In the genomic region with DNA sequence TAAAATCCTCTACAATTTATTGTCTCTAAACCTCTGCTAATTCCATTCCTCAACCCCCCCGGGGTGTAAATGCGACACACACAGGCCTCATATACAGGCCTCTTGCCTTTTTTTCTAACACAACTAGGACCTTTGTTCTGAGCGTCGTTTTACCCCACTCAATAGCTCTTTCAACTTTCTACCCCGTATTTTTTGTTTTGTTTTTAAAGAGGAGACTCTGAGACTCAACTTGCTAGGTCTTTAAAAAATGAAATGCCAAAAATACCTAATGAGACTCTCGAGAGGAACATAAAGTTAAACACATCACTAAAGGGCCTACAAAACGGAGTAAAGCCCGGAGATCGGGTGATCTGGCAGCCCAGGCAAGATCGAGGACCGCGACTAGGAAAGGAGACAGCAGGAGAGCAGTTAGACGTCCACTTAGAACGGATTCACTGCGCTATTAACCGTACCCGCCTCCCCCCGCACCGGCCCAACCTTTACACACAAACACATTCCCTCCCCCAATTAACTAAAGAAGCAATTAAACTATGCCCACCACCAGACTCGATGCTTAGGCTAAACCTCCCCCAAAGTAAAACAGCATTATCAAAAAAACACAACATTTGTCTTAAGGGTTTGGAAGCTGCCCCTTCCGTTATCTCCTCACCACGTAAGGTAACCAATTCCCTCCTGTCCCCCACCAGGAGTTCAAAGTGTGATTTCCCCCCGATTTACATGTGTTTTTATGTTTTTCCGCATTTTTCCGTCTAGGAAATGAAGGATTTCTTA, we compare ENCODE assay signal across 7 cellular contexts. TPM values are rescaled to one million over a fixed set of nuclear protein-coding genes. Genes with fewer than 3 reads are reported as not detected.
DNase-seq lines count a peak whose midpoint lies in the region; ATAC-seq and TF ChIP-seq lines count a peak whose summit lies in the region.

No MANE protein-coding gene starts in this region.

- DNase-seq in GM23248 (peak; percentile 55), SJCRH30 (no peak), MCF 10A (ENCODE audit: unreplicated experiment) (no peak), NCI-H526 treated with DMSO at 0.1 percent for 48 hours (lab: John Stamatoyannopoulos, UW) (no peak)

- no peaks in the 10 kb centered on the region for H3K9me2 ChIP-seq in GM23248 (ENCODE audit: insufficient read depth)

- H3K9ac ChIP-seq in GM23248 (peak overlapping the region; percentile 95), liver (ENCODE audit: low read depth in 1 of 2, low read length in 2 of 2) (peak overlapping the region; percentile 84 to 93)

- TF ChIP-seq RAD21 in liver (IDR thresholded peaks at IDR 0.05): no peak

- H3K4me1 ChIP-seq in GM23248 (ENCODE audit: insufficient read depth) (peaks cover 7% of the 10 kb centered on the region; the same call in 1 of the 2 replicates), SJCRH30 (no peaks in the 10 kb centered on the region), liver (ENCODE audit: control insufficient read depth in 4 of 4, insufficient read depth in 4 of 4, low read length in 3 of 4) (peaks cover 0 to 26% (median 15%) of the 10 kb centered on the region in 4 donors)

- H3K79me2 ChIP-seq in GM23248 (ENCODE audit: insufficient read depth): peaks cover 80% of the 10 kb centered on the region

- H3K4me3 ChIP-seq in GM23248 (peak overlapping the region; percentile 96), SJCRH30 (peak overlapping the region; percentile 69), liver (ENCODE audit: low read depth in 1 of 3, low read length in 3 of 3) (peak overlapping the region; percentile 85 to 96 (median 87))

- in situ Hi-C loops in GM23248 (cut with MboI): no loop called here

- H3F3A ChIP-seq in GM23248 (ENCODE audit: insufficient read depth): peaks cover 21% of the 10 kb centered on the region

- no peak for ATAC-seq in HG02763 (IDR thresholded peaks at IDR 0.05; ENCODE audit: unreplicated experiment)

- H3K4me1 Mint-ChIP-seq in MCF 10A (ENCODE audit: insufficient read depth, unreplicated experiment): peaks cover 19% of the 10 kb centered on the region
- peaks cover 59% of the 10 kb centered on the region for H3K4me1 Mint-ChIP-seq in stimulated activated naive CD8-positive, alpha-beta T cell treated with anti-CD3 and anti-CD28 coated beads, Interleukin-15, Interleukin-2, amounts not matched to agents 100 ng/mL and 50 ng/mL, for 24 hours (ENCODE audit: low read depth)

- H3K27ac ChIP-seq in GM23248 (peak overlapping the region; percentile 96), SJCRH30 (no peak overlapping the region; the same call in 1 of the 2 replicates), liver (ENCODE audit: low read depth in 1 of 2, low read length in 2 of 2) (peak overlapping the region; percentile 87 to 91)

- no peaks in the 10 kb centered on the region for H3K9me3 ChIP-seq in GM23248 (ENCODE audit: low read depth)
- no peaks in the 10 kb centered on the region for H3K9me3 ChIP-seq in SJCRH30 (replicated peaks)
- H3K9me3 ChIP-seq in liver (ENCODE audit: control insufficient read depth in 4 of 4, low read length in 3 of 4): no peaks in the 10 kb centered on the region

- 3 to 4% methylated on average over 25 of the region's 25 CpGs for WGBS in GM23248 (ENCODE audit: low coverage in 1 of 2, low lambda C conversion rate in 2 of 2, missing lambda C conversion rate in 2 of 2), 2 experiments
- WGBS in liver: 2% methylated on average over 25 of the region's 25 CpGs

- H3K36me3 ChIP-seq in GM23248 (ENCODE audit: low read depth): no peaks in the 10 kb centered on the region; the same call in 1 of the 2 replicates
- H3K36me3 ChIP-seq in SJCRH30: peaks cover 14% of the 10 kb centered on the region
- H3K36me3 ChIP-seq in liver (ENCODE audit: control insufficient read depth in 4 of 4, insufficient read depth in 3 of 4, low read depth in 1 of 4, low read length in 3 of 4): peaks cover 0 to 5% (median 3%) of the 10 kb centered on the region in 4 donors

- H3K4me3 Mint-ChIP-seq in MCF 10A (ENCODE audit: unreplicated experiment): peak overlapping the region; percentile 94
- peak overlapping the region; percentile 98 for H3K4me3 Mint-ChIP-seq in stimulated activated naive CD8-positive, alpha-beta T cell treated with anti-CD3 and anti-CD28 coated beads, Interleukin-15, Interleukin-2, amounts not matched to agents 100 ng/mL and 50 ng/mL, for 24 hours

- no peak for TF ChIP-seq CTCF in MCF 10A (IDR thresholded peaks at IDR 0.05; ENCODE audit: unreplicated experiment)
- TF ChIP-seq CTCF in liver (IDR thresholded peaks at IDR 0.05; ENCODE audit: low read depth, low read length, missing input control): no peak

- H3K4me2 ChIP-seq in GM23248 (ENCODE audit: unreplicated experiment): peak overlapping the region; percentile 100

- POLR2A ChIA-PET in MCF 10A (lab: Yijun Ruan, JAX): interaction anchor here (0.6 to 4.5 kb wide), 8 partner anchors 9 to 794 kb away, joined by 3 to 54 read pairs (median 4); no protein-coding TSS in a partner anchor

- CTCF ChIA-PET in MCF 10A (lab: Yijun Ruan, JAX): interaction anchor here (0.7 to 2.4 kb wide), 4 partner anchors 9 to 635 kb away, joined by 3 to 9 read pairs (median 5); no protein-coding TSS in a partner anchor

- H3K9me3 Mint-ChIP-seq in MCF 10A (ENCODE audit: unreplicated experiment): no peaks in the 10 kb centered on the region
- H3K9me3 Mint-ChIP-seq in stimulated activated naive CD8-positive, alpha-beta T cell treated with anti-CD3 and anti-CD28 coated beads, Interleukin-15, Interleukin-2, amounts not matched to agents 100 ng/mL and 50 ng/mL, for 24 hours: no peaks in the 10 kb centered on the region

- TSS peak; percentile 33 for BruUV-seq in MCF 10A (replicated peaks; lab: Mats Ljungman, UMichigan)

- H3K27ac Mint-ChIP-seq in MCF 10A (ENCODE audit: low read depth, unreplicated experiment): peak overlapping the region; percentile 97
- H3K27ac Mint-ChIP-seq in stimulated activated naive CD8-positive, alpha-beta T cell treated with anti-CD3 and anti-CD28 coated beads, Interleukin-15, Interleukin-2, amounts not matched to agents 100 ng/mL and 50 ng/mL, for 24 hours: peak overlapping the region; percentile 98

- H3K27me3 ChIP-seq in GM23248 (replicated peaks; ENCODE audit: insufficient read depth) (no peaks in the 10 kb centered on the region), SJCRH30 (no peaks in the 10 kb centered on the region), liver (ENCODE audit: control insufficient read depth in 4 of 4, insufficient read depth in 4 of 4, low read length in 3 of 4) (no peaks in the 10 kb centered on the region)

- no peaks in the 10 kb centered on the region for H3K27me3 Mint-ChIP-seq in MCF 10A (ENCODE audit: insufficient read depth, unreplicated experiment)
- no peaks in the 10 kb centered on the region for H3K27me3 Mint-ChIP-seq in stimulated activated naive CD8-positive, alpha-beta T cell treated with anti-CD3 and anti-CD28 coated beads, Interleukin-15, Interleukin-2, amounts not matched to agents 100 ng/mL and 50 ng/mL, for 24 hours

- H4K20me1 ChIP-seq in GM23248 (ENCODE audit: insufficient read depth): peaks cover 5% of the 10 kb centered on the region; the same call in 1 of the 2 replicates

- peaks cover 33% of the 10 kb centered on the region for H3K36me3 Mint-ChIP-seq in MCF 10A (ENCODE audit: insufficient read depth, unreplicated experiment)
- H3K36me3 Mint-ChIP-seq in stimulated activated naive CD8-positive, alpha-beta T cell treated with anti-CD3 and anti-CD28 coated beads, Interleukin-15, Interleukin-2, amounts not matched to agents 100 ng/mL and 50 ng/mL, for 24 hours (ENCODE audit: low read depth): peaks cover 30% of the 10 kb centered on the region

- intact Hi-C loops in MCF 10A (cut with micrococcal nuclease): loop anchor here (2.0 kb wide), 1 partner anchor 119 kb away; no protein-coding TSS in a partner anchor

- H2AFZ ChIP-seq in GM23248: peak overlapping the region; percentile 74

TF ChIP-seq in liver, 16 proteins besides CTCF, POLR2A, EP300 and RAD21 (continues in another document):
- TF ChIP-seq EGR1 (IDR thresholded peaks at IDR 0.05; ENCODE audit: low read depth in 2 of 2) (no peak), HNF4G (IDR thresholded peaks at IDR 0.05) (no peak), YY1 (IDR thresholded peaks at IDR 0.05) (no peak), TAF1 (conservative IDR thresholded peaks at IDR 0.05) (no peak), FOXA1 (IDR thresholded peaks at IDR 0.05) (no peak), HNF4A (conservative IDR thresholded peaks at IDR 0.05) (no peak)
- TF ChIP-seq, protein P1, sequence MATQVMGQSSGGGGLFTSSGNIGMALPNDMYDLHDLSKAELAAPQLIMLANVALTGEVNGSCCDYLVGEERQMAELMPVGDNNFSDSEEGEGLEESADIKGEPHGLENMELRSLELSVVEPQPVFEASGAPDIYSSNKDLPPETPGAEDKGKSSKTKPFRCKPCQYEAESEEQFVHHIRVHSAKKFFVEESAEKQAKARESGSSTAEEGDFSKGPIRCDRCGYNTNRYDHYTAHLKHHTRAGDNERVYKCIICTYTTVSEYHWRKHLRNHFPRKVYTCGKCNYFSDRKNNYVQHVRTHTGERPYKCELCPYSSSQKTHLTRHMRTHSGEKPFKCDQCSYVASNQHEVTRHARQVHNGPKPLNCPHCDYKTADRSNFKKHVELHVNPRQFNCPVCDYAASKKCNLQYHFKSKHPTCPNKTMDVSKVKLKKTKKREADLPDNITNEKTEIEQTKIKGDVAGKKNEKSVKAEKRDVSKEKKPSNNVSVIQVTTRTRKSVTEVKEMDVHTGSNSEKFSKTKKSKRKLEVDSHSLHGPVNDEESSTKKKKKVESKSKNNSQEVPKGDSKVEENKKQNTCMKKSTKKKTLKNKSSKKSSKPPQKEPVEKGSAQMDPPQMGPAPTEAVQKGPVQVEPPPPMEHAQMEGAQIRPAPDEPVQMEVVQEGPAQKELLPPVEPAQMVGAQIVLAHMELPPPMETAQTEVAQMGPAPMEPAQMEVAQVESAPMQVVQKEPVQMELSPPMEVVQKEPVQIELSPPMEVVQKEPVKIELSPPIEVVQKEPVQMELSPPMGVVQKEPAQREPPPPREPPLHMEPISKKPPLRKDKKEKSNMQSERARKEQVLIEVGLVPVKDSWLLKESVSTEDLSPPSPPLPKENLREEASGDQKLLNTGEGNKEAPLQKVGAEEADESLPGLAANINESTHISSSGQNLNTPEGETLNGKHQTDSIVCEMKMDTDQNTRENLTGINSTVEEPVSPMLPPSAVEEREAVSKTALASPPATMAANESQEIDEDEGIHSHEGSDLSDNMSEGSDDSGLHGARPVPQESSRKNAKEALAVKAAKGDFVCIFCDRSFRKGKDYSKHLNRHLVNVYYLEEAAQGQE (IDR thresholded peaks at IDR 0.05): no peak

RNA-seq across cellular contexts. Expression of a gene that starts 1.6 kb away (rescaled TPM):
- total RNA-seq in GM23248 (2014; rRNA removed; shearing (Covaris generic)): 121 and 124 TPM in 2 replicates
- polyA plus RNA-seq in GM23248 (2016; fragmentation: Nextera tagmentation; extraction: Ambion mirVana): 52.0 and 52.2 TPM in 2 replicates
- 156 and 167 TPM in 2 replicates for total RNA-seq in SJCRH30 (2014; rRNA removed; shearing (Covaris generic))
- total RNA-seq in MCF 10A (2022): 221 and 265 TPM in 2 replicates
- total RNA-seq in liver: 100 to 1,000 TPM; 114 to 128 TPM
- 10 to 100 TPM; 13.9 to 20.3 TPM for polyA plus RNA-seq in liver

RNA-seq across cellular contexts. Expression of a gene that starts 2.1 kb away (rescaled TPM):
- total RNA-seq in GM23248 (2014; rRNA removed; shearing (Covaris generic)): 2.3 and 5.3 TPM in 2 replicates
- polyA plus RNA-seq in GM23248 (2016; fragmentation: Nextera tagmentation; extraction: Ambion mirVana) (6.3 and 6.5 TPM in 2 replicates), liver (under 1 TPM; 0.65 to 0.74 TPM)
- 0.08 and 0.13 TPM in 2 replicates for total RNA-seq in SJCRH30 (2014; rRNA removed; shearing (Covaris generic))
- total RNA-seq in MCF 10A (2022) (2.2 and 3.6 TPM in 2 replicates), liver (1 to 10 TPM in 1 of 2 donors, under 1 TPM in 1; 0.56 to 1.3 TPM)
